8 cellular contexts compared by ENCODE assay signal in genomic region chr2:64873472-64873924, GRCh38.
DNase-seq lines count a peak whose midpoint lies in the region; ATAC-seq and TF ChIP-seq lines count a peak whose summit lies in the region.

No MANE protein-coding gene starts in this region.

- H3K4me3 Mint-ChIP-seq in activated CD4-positive, alpha-beta T cell treated with anti-CD3 and anti-CD28 coated beads, Interleukin-2, amount 10 ng/mL, durations not matched to agents 7 days and 5 days, result no peak overlapping the region

- peaks cover 13% of the 10 kb centered on the region for H3K27me3 Mint-ChIP-seq in activated CD4-positive, alpha-beta T cell treated with anti-CD3 and anti-CD28 coated beads, Interleukin-2, amount 10 ng/mL, durations not matched to agents 7 days and 5 days

- H3K36me3 Mint-ChIP-seq in activated CD4-positive, alpha-beta T cell treated with anti-CD3 and anti-CD28 coated beads, Interleukin-2, amount 10 ng/mL, durations not matched to agents 7 days and 5 days (ENCODE audit: low read depth), result no peaks in the 10 kb centered on the region

- POLR2A ChIA-PET in activated CD4-positive, alpha-beta T cell treated with anti-CD3 and anti-CD28 coated beads, Interleukin-2, amount 10 ng/mL, durations not matched to agents 7 days and 5 days (lab: Charles Lee), result no interaction called here

- CTCF ChIA-PET in activated CD4-positive, alpha-beta T cell treated with anti-CD3 and anti-CD28 coated beads, Interleukin-2, amount 10 ng/mL, durations not matched to agents 7 days and 5 days (lab: Charles Lee), result interaction anchor here (0.7 to 1.3 kb wide), 5 partner anchors 13 to 287 kb away, joined by 3 to 4 read pairs (median 4); no protein-coding TSS in a partner anchor

- peak; percentile 91 for TF ChIP-seq CTCF in AG10803 (conservative IDR thresholded peaks at IDR 0.05; ENCODE audit: low read length)

- no peaks in the 10 kb centered on the region for H3K9me3 Mint-ChIP-seq in activated CD4-positive, alpha-beta T cell treated with anti-CD3 and anti-CD28 coated beads, Interleukin-2, amount 10 ng/mL, durations not matched to agents 7 days and 5 days

- peak overlapping the region; percentile 38 for H3K4me3 ChIP-seq in AG10803 (ENCODE audit: low read length)

- no peak overlapping the region for H3K27ac Mint-ChIP-seq in activated CD4-positive, alpha-beta T cell treated with anti-CD3 and anti-CD28 coated beads, Interleukin-2, amount 10 ng/mL, durations not matched to agents 7 days and 5 days

- H3K4me1 Mint-ChIP-seq in activated CD4-positive, alpha-beta T cell treated with anti-CD3 and anti-CD28 coated beads, Interleukin-2, amount 10 ng/mL, durations not matched to agents 7 days and 5 days, result peaks cover 6% of the 10 kb centered on the region

- ATAC-seq in GM18868 (IDR thresholded peaks at IDR 0.05; ENCODE audit: unreplicated experiment) (peak; percentile 82), HG03066 (IDR thresholded peaks at IDR 0.05; ENCODE audit: low read depth, unreplicated experiment) (peak; percentile 82)

- peak; percentile 33 for DNase-seq in AG10803 (ENCODE audit: low read depth)
- peak; percentile 43 for DNase-seq in NCI-H345 treated with DMSO at 0.1 percent for 48 hours (lab: John Stamatoyannopoulos, UW; ENCODE audit: unreplicated experiment)
- peak; percentile 77 for DNase-seq in activated CD4-positive, alpha-beta T cell treated with anti-CD3 and anti-CD28 coated beads, Interleukin-2, amount 10 ng/mL, durations not matched to agents 7 days and 5 days
- DNase-seq in dermis blood vessel endothelial cell, result peak; percentile 76
- peak; percentile 62 for DNase-seq in midbrain (lab: John Stamatoyannopoulos, UW)
- peak; percentile 69 to 78 for DNase-seq in stimulated activated CD8-positive, alpha-beta memory T cell treated with anti-CD3 and anti-CD28 coated beads, Interleukin-2, amount 100 ng/mL, for 48 hours (ENCODE audit: low read depth in 2 of 2)

Comparison
In these comparisons a context has a peak if more than half of its experiments do, and no peak if none do; other contexts are left out.
1. Peak in every context shown above with its lines: DNase-seq, ATAC-seq and H3K4me3 ChIP-seq.